1 cellular context compared by ENCODE assay signal in the genomic region with DNA sequence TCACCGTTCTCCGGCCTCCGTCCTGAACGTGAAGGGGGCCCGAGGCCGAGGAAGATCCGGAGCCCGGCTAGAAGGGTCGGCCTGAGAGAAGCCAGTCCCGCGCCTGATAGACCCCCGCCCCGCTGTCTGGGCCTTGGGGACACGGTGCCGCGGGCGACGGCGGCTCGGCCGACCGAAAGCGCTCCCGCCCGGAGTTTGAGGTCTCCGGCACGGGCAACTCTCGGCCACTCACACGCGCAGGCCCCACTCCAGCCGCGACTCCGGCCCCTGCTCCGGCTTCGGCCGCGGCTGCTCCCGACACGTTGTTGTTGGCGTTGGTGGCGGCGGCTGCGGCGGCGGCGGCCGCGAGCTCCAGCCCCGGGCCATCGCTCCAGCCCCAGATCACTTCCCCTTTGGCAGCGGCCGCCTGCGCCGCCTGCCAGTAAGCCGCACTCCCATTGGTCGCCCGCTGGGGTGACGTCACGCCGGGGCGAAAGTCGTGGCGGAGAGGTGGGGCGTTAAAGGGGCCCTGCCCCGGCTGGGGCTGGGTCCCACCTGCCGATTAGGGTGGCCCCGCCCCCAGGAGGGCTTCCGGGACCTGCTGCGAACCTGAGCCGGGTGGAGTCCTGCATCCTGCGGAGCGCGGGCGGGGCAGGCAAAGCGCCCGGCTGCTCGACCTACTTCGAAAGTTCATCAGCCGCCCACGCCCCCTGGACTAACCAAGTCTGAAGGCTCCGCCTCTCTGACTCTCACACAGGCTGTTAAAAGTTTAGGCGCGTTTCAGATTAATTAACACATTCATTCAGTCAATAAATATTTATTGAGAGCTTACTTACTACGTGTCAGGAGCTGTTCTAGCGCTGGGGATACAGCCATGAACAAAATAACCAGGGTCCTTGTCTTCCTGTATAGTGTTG.
TF ChIP-seq lines count a peak whose summit lies in the region.

A gene with protein sequence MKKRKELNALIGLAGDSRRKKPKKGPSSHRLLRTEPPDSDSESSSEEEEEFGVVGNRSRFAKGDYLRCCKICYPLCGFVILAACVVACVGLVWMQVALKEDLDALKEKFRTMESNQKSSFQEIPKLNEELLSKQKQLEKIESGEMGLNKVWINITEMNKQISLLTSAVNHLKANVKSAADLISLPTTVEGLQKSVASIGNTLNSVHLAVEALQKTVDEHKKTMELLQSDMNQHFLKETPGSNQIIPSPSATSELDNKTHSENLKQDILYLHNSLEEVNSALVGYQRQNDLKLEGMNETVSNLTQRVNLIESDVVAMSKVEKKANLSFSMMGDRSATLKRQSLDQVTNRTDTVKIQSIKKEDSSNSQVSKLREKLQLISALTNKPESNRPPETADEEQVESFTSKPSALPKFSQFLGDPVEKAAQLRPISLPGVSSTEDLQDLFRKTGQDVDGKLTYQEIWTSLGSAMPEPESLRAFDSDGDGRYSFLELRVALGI (minus strand): TSS at position 388 of the 896 bp plus-strand sequence. CDS start 1,027 bp downstream, outside the sequence.

TF ChIP-seq in K562, 482 proteins besides CTCF, POLR2A, EP300 and RAD21 (continued from another document and continues in another):
- TF ChIP-seq NEUROD1 (IDR thresholded peaks at IDR 0.05; ENCODE audit: borderline replicate concordance, low read depth, low read length, partially characterized antibody) = peak; percentile 99
- TF ChIP-seq KLF6 (CRISPR knock-in tag; IDR thresholded peaks at IDR 0.05; ENCODE audit: borderline replicate concordance) = no peak
- no peak for TF ChIP-seq ZNF644 (tag; IDR thresholded peaks at IDR 0.05; ENCODE audit: low read depth)
- TF ChIP-seq KAT7 (CRISPR knock-in tag; IDR thresholded peaks at IDR 0.05; ENCODE audit: borderline replicate concordance) = no peak
- no peak for TF ChIP-seq ARNT (IDR thresholded peaks at IDR 0.05)
- TF ChIP-seq MTA2 (IDR thresholded peaks at IDR 0.05; ENCODE audit: low read depth) = no peak
- peak; percentile 86 for TF ChIP-seq MYC (IDR thresholded peaks at IDR 0.05; ENCODE audit: low read depth, low read length)
- TF ChIP-seq MYC (CRISPR knock-in tag; IDR thresholded peaks at IDR 0.05; ENCODE audit: borderline replicate concordance, low read depth) = no peak
- TF ChIP-seq POLR3G (IDR thresholded peaks at IDR 0.05; ENCODE audit: extremely low read depth, insufficient read length, insufficient replicate concordance) = no peak
- TF ChIP-seq, protein P1, sequence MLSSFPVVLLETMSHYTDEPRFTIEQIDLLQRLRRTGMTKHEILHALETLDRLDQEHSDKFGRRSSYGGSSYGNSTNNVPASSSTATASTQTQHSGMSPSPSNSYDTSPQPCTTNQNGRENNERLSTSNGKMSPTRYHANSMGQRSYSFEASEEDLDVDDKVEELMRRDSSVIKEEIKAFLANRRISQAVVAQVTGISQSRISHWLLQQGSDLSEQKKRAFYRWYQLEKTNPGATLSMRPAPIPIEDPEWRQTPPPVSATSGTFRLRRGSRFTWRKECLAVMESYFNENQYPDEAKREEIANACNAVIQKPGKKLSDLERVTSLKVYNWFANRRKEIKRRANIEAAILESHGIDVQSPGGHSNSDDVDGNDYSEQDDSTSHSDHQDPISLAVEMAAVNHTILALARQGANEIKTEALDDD (IDR thresholded peaks at IDR 0.05) = 0 out of 2 replicates have a peak, but pooled peaks have one; percentile 30
- TF ChIP-seq, protein P2, sequence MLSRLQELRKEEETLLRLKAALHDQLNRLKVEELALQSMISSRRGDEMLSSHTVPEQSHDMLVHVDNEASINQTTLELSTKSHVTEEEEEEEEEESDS (CRISPR knock-in tag; IDR thresholded peaks at IDR 0.05) = no peak
- TF ChIP-seq ZNF347 (CRISPR knock-in tag; IDR thresholded peaks at IDR 0.05; ENCODE audit: low read depth) = no peak
- TF ChIP-seq, protein P3, sequence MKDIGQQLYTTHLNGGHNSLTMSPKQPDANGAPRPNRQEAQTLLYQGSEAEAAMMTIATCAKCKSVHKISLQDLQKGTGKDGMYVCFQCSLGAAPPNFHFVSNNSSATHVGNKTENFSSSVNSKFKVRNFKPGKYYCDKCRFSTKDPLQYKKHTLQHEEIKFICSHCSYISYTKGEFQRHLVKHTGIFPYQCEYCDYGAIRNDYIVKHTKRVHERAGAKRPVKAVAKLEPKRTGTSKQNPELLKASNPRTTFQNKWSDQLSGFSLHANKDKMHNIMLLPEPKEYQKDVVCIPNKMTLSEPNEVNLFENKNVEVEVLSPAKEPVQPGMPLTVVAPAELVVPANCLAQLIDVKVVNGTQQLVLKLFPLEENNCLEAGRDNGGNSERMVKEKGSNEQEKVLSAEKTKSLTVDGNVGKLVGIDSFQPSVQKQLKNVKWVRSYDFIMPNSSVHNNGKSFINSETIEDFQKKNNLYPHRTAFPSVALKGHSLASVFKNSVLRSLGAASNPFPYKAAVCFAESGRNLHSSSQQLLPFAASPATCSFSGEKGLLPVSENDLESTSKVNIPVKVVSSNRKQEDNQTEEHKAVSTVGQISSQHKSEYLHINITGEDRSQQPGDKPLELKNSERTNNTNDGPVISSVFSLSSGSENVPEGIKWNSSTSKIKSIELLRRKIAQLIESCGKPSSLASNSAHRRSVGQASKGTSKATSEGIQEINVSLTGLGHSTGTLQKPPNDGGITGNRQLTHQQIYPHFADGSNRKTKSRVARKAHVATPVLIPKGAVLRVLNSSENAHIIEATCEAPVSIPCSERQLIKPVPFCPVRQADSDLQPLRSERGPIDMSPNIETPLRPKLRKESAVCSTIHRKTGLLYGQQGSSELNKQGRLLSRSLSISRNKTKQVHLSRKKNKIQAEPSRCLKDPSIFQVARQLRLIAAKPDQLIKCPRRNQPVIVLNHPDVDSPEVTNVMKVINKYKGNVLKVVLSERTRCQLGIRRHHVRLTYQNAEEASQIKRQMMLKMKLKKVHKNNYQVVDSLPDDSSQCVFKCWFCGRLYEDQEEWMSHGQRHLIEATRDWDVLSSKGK (CRISPR knock-in tag; IDR thresholded peaks at IDR 0.05) = no peak
- peak; percentile 98 for TF ChIP-seq CREM (IDR thresholded peaks at IDR 0.05; ENCODE audit: low read depth)
- TF ChIP-seq SIN3A (IDR thresholded peaks at IDR 0.05; ENCODE audit: borderline replicate concordance in 2 of 2, control insufficient read depth in 1 of 2, low read depth in 2 of 2, low read length in 2 of 2) = peak; percentile 74 to 88; a peak in 2 of 4 replicates
- TF ChIP-seq TGIF2 (CRISPR knock-in tag; IDR thresholded peaks at IDR 0.05) = no peak
- no peak for TF ChIP-seq SMC3 (conservative IDR thresholded peaks at IDR 0.05; ENCODE audit: insufficient read depth, low read depth, low read length)
- TF ChIP-seq, protein P4, sequence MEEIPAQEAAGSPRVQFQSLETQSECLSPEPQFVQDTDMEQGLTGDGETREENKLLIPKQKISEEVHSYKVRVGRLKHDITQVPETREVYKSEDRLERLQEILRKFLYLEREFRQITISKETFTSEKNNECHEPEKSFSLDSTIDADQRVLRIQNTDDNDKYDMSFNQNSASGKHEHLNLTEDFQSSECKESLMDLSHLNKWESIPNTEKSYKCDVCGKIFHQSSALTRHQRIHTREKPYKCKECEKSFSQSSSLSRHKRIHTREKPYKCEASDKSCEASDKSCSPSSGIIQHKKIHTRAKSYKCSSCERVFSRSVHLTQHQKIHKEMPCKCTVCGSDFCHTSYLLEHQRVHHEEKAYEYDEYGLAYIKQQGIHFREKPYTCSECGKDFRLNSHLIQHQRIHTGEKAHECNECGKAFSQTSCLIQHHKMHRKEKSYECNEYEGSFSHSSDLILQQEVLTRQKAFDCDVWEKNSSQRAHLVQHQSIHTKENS (CRISPR knock-in tag; IDR thresholded peaks at IDR 0.05) = no peak
- TF ChIP-seq TCF3 (CRISPR knock-in tag; IDR thresholded peaks at IDR 0.05) = no peak
- TF ChIP-seq RBM39 (optimal IDR thresholded peaks at IDR 0.05; ENCODE audit: low read depth, low read length) = no peak
- no peak for TF ChIP-seq ZNF24 (IDR thresholded peaks at IDR 0.05)
- TF ChIP-seq CSDE1 (IDR thresholded peaks at IDR 0.05) = peak in 1 of 2 experiments; percentile 10; a peak in 1 of 4 replicates
- TF ChIP-seq, protein P5, sequence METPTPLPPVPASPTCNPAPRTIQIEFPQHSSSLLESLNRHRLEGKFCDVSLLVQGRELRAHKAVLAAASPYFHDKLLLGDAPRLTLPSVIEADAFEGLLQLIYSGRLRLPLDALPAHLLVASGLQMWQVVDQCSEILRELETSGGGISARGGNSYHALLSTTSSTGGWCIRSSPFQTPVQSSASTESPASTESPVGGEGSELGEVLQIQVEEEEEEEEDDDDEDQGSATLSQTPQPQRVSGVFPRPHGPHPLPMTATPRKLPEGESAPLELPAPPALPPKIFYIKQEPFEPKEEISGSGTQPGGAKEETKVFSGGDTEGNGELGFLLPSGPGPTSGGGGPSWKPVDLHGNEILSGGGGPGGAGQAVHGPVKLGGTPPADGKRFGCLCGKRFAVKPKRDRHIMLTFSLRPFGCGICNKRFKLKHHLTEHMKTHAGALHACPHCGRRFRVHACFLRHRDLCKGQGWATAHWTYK (CRISPR knock-in tag; IDR thresholded peaks at IDR 0.05) = peak; percentile 76; the same call in 1 of the 2 replicates
- TF ChIP-seq, protein P6, sequence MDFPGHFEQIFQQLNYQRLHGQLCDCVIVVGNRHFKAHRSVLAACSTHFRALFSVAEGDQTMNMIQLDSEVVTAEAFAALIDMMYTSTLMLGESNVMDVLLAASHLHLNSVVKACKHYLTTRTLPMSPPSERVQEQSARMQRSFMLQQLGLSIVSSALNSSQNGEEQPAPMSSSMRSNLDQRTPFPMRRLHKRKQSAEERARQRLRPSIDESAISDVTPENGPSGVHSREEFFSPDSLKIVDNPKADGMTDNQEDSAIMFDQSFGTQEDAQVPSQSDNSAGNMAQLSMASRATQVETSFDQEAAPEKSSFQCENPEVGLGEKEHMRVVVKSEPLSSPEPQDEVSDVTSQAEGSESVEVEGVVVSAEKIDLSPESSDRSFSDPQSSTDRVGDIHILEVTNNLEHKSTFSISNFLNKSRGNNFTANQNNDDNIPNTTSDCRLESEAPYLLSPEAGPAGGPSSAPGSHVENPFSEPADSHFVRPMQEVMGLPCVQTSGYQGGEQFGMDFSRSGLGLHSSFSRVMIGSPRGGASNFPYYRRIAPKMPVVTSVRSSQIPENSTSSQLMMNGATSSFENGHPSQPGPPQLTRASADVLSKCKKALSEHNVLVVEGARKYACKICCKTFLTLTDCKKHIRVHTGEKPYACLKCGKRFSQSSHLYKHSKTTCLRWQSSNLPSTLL (IDR thresholded peaks at IDR 0.05) = no peak
- TF ChIP-seq ZNF778 (CRISPR knock-in tag; IDR thresholded peaks at IDR 0.05) = no peak
- TF ChIP-seq, protein P7, sequence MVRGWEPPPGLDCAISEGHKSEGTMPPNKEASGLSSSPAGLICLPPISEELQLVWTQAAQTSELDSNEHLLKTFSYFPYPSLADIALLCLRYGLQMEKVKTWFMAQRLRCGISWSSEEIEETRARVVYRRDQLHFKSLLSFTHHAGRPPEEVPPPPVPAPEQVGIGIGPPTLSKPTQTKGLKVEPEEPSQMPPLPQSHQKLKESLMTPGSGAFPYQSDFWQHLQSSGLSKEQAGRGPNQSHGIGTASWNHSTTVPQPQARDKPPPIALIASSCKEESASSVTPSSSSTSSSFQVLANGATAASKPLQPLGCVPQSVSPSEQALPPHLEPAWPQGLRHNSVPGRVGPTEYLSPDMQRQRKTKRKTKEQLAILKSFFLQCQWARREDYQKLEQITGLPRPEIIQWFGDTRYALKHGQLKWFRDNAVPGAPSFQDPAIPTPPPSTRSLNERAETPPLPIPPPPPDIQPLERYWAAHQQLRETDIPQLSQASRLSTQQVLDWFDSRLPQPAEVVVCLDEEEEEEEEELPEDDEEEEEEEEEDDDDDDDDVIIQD (CRISPR knock-in tag; IDR thresholded peaks at IDR 0.05) = peak; percentile 76; the same call in 1 of the 2 replicates
- TF ChIP-seq U2AF2 (optimal IDR thresholded peaks at IDR 0.05; ENCODE audit: low read depth, low read length) = no peak
- TF ChIP-seq ZKSCAN8 (CRISPR knock-in tag; IDR thresholded peaks at IDR 0.05) = no peak
- TF ChIP-seq SNIP1 (IDR thresholded peaks at IDR 0.05; ENCODE audit: low read depth) = peak; percentile 100
- TF ChIP-seq GABPB1 (CRISPR knock-in tag; IDR thresholded peaks at IDR 0.05) = peak; percentile 91
- no peak for TF ChIP-seq GABPB2 (CRISPR knock-in tag; conservative IDR thresholded peaks at IDR 0.05)
- no peak for TF ChIP-seq TEAD2 (tag; IDR thresholded peaks at IDR 0.05)
- TF ChIP-seq TBP (optimal IDR thresholded peaks at IDR 0.05; ENCODE audit: low read depth, low read length) = peak; percentile 66
- TF ChIP-seq ZNF79 (CRISPR knock-in tag; IDR thresholded peaks at IDR 0.05; ENCODE audit: low read depth) = no peak
- no peak for TF ChIP-seq HOXB6 (CRISPR knock-in tag; IDR thresholded peaks at IDR 0.05; ENCODE audit: borderline replicate concordance)
- no peak for TF ChIP-seq NUFIP1 (IDR thresholded peaks at IDR 0.05; ENCODE audit: partially characterized antibody)
- peak; percentile 57 for TF ChIP-seq SMAD1 (IDR thresholded peaks at IDR 0.05; ENCODE audit: low read depth, low read length, partially characterized antibody)
- no peak for TF ChIP-seq NFATC3 (IDR thresholded peaks at IDR 0.05)
- TF ChIP-seq DPF2 (IDR thresholded peaks at IDR 0.05) = no peak
- no peak for TF ChIP-seq EZH2 (IDR thresholded peaks at IDR 0.05; ENCODE audit: borderline replicate concordance, low read depth, low read length)
- no peak; a peak in 1 of 4 replicates for TF ChIP-seq TRIM24 (IDR thresholded peaks at IDR 0.05)
- TF ChIP-seq GATAD2A (IDR thresholded peaks at IDR 0.05) = no peak
- TF ChIP-seq, protein P8, sequence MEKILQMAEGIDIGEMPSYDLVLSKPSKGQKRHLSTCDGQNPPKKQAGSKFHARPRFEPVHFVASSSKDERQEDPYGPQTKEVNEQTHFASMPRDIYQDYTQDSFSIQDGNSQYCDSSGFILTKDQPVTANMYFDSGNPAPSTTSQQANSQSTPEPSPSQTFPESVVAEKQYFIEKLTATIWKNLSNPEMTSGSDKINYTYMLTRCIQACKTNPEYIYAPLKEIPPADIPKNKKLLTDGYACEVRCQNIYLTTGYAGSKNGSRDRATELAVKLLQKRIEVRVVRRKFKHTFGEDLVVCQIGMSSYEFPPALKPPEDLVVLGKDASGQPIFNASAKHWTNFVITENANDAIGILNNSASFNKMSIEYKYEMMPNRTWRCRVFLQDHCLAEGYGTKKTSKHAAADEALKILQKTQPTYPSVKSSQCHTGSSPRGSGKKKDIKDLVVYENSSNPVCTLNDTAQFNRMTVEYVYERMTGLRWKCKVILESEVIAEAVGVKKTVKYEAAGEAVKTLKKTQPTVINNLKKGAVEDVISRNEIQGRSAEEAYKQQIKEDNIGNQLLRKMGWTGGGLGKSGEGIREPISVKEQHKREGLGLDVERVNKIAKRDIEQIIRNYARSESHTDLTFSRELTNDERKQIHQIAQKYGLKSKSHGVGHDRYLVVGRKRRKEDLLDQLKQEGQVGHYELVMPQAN (IDR thresholded peaks at IDR 0.05; ENCODE audit: borderline replicate concordance) = peak; percentile 62; the same call in 1 of the 2 replicates
- peak; percentile 63; the same call in 1 of the 2 replicates for TF ChIP-seq TARDBP (IDR thresholded peaks at IDR 0.05)
- TF ChIP-seq ZFX (CRISPR knock-in tag; IDR thresholded peaks at IDR 0.05) = peak; percentile 98
- TF ChIP-seq, protein P9, sequence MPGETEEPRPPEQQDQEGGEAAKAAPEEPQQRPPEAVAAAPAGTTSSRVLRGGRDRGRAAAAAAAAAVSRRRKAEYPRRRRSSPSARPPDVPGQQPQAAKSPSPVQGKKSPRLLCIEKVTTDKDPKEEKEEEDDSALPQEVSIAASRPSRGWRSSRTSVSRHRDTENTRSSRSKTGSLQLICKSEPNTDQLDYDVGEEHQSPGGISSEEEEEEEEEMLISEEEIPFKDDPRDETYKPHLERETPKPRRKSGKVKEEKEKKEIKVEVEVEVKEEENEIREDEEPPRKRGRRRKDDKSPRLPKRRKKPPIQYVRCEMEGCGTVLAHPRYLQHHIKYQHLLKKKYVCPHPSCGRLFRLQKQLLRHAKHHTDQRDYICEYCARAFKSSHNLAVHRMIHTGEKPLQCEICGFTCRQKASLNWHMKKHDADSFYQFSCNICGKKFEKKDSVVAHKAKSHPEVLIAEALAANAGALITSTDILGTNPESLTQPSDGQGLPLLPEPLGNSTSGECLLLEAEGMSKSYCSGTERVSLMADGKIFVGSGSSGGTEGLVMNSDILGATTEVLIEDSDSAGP (CRISPR knock-in tag; IDR thresholded peaks at IDR 0.05) = peak; percentile 87
